ENCODE assay signal across 9 cellular contexts in genomic region chr11:64971421-64972233, GRCh38. TPM values are rescaled to one million over a fixed set of nuclear protein-coding genes. Genes with fewer than 3 reads are reported as not detected.
A peak's percentile ranks its signal among the peaks of the same experiment; 100 is the strongest.
DNase-seq lines count a peak whose midpoint lies in the region; ATAC-seq and TF ChIP-seq lines count a peak whose summit lies in the region.
"Had no signal": no experiment of that assay in that cellular context is flagged by ENCODE, and none has a peak within 500 bp of the region (broad histone marks: within the 10 kb centered on the region; RNA-seq: fewer than 3 reads in every experiment).

Gene MAJIN (minus strand): TSS chr11:64972108. CDS start chr11:64959405, 12,703 bp downstream.

- ATAC-seq in lower lobe of right lung (peak; percentile 88), GM18909 (IDR thresholded peaks at IDR 0.05; ENCODE audit: poor library complexity, unreplicated experiment) (no peak), HG02884 (IDR thresholded peaks at IDR 0.05; ENCODE audit: unreplicated experiment) (no peak), GM21529 (IDR thresholded peaks at IDR 0.05; ENCODE audit: unreplicated experiment) (no peak)

- TF ChIP-seq CTCF in lower lobe of right lung (IDR thresholded peaks at IDR 0.05): no peak

- H3K4me3 ChIP-seq in lower lobe of right lung: peak within 1 kb of the TSS; percentile 55

- no peaks in the 10 kb centered on the region for H3K4me1 Mint-ChIP-seq in dendritic cell treated with granulocyte-macrophage colony-stimulating factor and Interleukin-4, amounts not matched to agents 40 ng/mL and 50 ng/mL, for 4 days (ENCODE audit: low read depth)

- no peaks in the 10 kb centered on the region for H3K36me3 Mint-ChIP-seq in dendritic cell treated with granulocyte-macrophage colony-stimulating factor and Interleukin-4, amounts not matched to agents 40 ng/mL and 50 ng/mL, for 4 days (ENCODE audit: low read depth)

- H3K9me3 Mint-ChIP-seq in dendritic cell treated with granulocyte-macrophage colony-stimulating factor and Interleukin-4, amounts not matched to agents 40 ng/mL and 50 ng/mL, for 4 days: no peaks in the 10 kb centered on the region

- intact Hi-C loops in dendritic cell treated with granulocyte-macrophage colony-stimulating factor and Interleukin-4, amounts not matched to agents 40 ng/mL and 50 ng/mL, for 4 days (cut with micrococcal nuclease): no loop called here
- intact Hi-C loops in lower lobe of right lung (cut with DNase I): no loop called here

- H3K27me3 ChIP-seq in lower lobe of right lung (ENCODE audit: low read depth): no peaks in the 10 kb centered on the region

- peaks cover 49% of the 10 kb centered on the region for H3K27me3 Mint-ChIP-seq in dendritic cell treated with granulocyte-macrophage colony-stimulating factor and Interleukin-4, amounts not matched to agents 40 ng/mL and 50 ng/mL, for 4 days

- H3K4me1 ChIP-seq in lower lobe of right lung: peaks cover 15% of the 10 kb centered on the region

- H3K9me3 ChIP-seq in lower lobe of right lung: no peaks in the 10 kb centered on the region

- no peak within 1 kb of the TSS for H3K27ac Mint-ChIP-seq in dendritic cell treated with granulocyte-macrophage colony-stimulating factor and Interleukin-4, amounts not matched to agents 40 ng/mL and 50 ng/mL, for 4 days

- DNase-seq in GM19240 (ENCODE audit: insufficient read length, low spot score) (peak; percentile 65), lower lobe of right lung (peak; percentile 90)
- peak; percentile 87 to 89 for DNase-seq in activated CD4-positive, alpha-beta T cell treated with anti-CD3 and anti-CD28 coated beads, Interleukin-2, amount 50 U/mL, for 48 hours
- DNase-seq in stimulated activated CD4-positive, alpha-beta T cell treated with anti-CD3 and anti-CD28 coated beads, Interleukin-4, amount 100 ng/mL, for 4 hours: peak; percentile 88 to 93

- no peaks in the 10 kb centered on the region for H3K36me3 ChIP-seq in lower lobe of right lung

- peak within 1 kb of the TSS; percentile 61 for H3K4me3 Mint-ChIP-seq in dendritic cell treated with granulocyte-macrophage colony-stimulating factor and Interleukin-4, amounts not matched to agents 40 ng/mL and 50 ng/mL, for 4 days

- H3K27ac ChIP-seq in lower lobe of right lung: peak within 1 kb of the TSS; percentile 56
- H3K27ac ChIP-seq: KMS-11 had no signal

RNA-seq across cellular contexts. Expression of gene MAJIN, which starts in this region (rescaled TPM):
- not detected for total RNA-seq in lower lobe of right lung

Comparison
In these comparisons a context has a peak if more than half of its experiments do, and no peak if none do; other contexts are left out.
1. Peak in DNase-seq, ATAC-seq, H3K4me3 ChIP-seq and H3K27ac ChIP-seq in lower lobe of right lung; RNA of the gene not detected or under 1 TPM.